ENCODE assay signal across 3 cellular contexts in the genomic region with DNA sequence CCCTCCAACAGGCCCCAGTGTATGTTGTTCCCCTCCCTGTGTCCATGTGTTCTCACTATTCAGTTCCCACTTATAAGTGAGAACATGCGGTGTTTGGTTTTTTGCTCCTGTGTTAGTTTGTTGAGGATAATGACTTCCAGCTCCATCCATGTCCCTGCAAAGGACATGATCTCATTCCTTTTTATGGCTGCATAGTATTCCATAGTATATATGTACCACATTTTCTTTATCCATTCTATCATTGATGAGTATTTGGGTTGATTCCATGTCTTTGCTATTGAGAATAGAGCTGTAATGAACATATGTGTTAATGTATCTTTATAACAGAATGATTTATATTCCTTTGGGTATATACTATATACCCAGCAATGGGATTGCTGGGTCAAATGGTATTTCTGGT. TPM values are rescaled to one million over a fixed set of nuclear protein-coding genes. Genes with fewer than 3 reads are reported as not detected.
"Had no signal": no experiment of that assay in that cellular context is flagged by ENCODE, and none has a peak within 500 bp of the region (broad histone marks: within the 10 kb centered on the region; RNA-seq: fewer than 3 reads in every experiment).

No MANE protein-coding gene starts in this region.

RNA-seq across cellular contexts. Expression of a gene that starts 16.1 kb away (rescaled TPM):
- total RNA-seq: progenitor cell of endocrine pancreas, right atrium auricular region, smooth muscle cell had no signal
